Comparison of ENCODE assay signal across 14 cellular contexts in the genomic region with DNA sequence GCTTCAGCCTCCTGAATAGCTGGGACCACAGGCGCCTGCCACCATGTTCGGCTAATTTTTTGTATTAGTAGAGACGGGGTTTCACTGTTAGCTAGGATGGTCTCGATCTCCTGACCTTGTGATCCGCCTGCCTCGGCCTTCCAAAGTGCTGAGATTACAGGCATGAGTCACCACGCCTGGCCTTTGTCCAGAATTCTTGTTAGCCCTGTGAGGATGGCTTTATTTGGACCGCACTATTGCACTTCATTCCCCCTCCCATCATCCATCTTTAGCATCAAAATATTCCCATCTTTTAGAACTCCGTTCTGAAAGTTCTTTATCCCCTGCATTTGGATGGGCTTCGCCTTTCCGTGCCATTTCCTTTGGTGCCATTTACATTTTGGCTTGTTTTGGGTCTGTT. TPM values are rescaled to one million over a fixed set of nuclear protein-coding genes. Genes with fewer than 3 reads are reported as not detected.
DNase-seq lines count a peak whose midpoint lies in the region; ATAC-seq and TF ChIP-seq lines count a peak whose summit lies in the region.
"Had no signal": no experiment of that assay in that cellular context is flagged by ENCODE, and none has a peak within 500 bp of the region (broad histone marks: within the 10 kb centered on the region; RNA-seq: fewer than 3 reads in every experiment).

No MANE protein-coding gene starts in this region.

- no peak for ATAC-seq in HG03520 (IDR thresholded peaks at IDR 0.05; ENCODE audit: unreplicated experiment)

- TF ChIP-seq CTCF in choroid plexus epithelial cell (conservative IDR thresholded peaks at IDR 0.05; ENCODE audit: low read depth, low read length) (no peak), neural crest cell (conservative IDR thresholded peaks at IDR 0.05) (no peak), GM10266 (IDR thresholded peaks at IDR 0.05; ENCODE audit: control insufficient read depth, insufficient read depth, low read depth, missing control alignments) (no peak)

- peaks cover 8% of the 10 kb centered on the region for H3K36me3 Mint-ChIP-seq in IgD-negative memory B cell
- H3K36me3 Mint-ChIP-seq in neural crest cell (ENCODE audit: low read depth): no peaks in the 10 kb centered on the region

- H3K4me1 Mint-ChIP-seq in IgD-negative memory B cell (peaks cover 19 to 29% (median 25%) of the 10 kb centered on the region in 3 donors), neural crest cell (peaks cover 31% of the 10 kb centered on the region)

- H3K27ac Mint-ChIP-seq in IgD-negative memory B cell (no peak overlapping the region), neural crest cell (ENCODE audit: unreplicated experiment) (no peak overlapping the region)

- H3K9me3 Mint-ChIP-seq in IgD-negative memory B cell (no peaks in the 10 kb centered on the region), neural crest cell (no peaks in the 10 kb centered on the region)

- H3K4me3 Mint-ChIP-seq in IgD-negative memory B cell (peak overlapping the region; percentile 12 to 64 (median 40)), neural crest cell (peak overlapping the region; percentile 39)

- H3K27me3 Mint-ChIP-seq in IgD-negative memory B cell: peaks cover 5% of the 10 kb centered on the region
- H3K27me3 Mint-ChIP-seq in neural crest cell (ENCODE audit: low read depth): no peaks in the 10 kb centered on the region

- H3K4me3 ChIP-seq in choroid plexus epithelial cell (ENCODE audit: low read depth, low read length): no peak overlapping the region
- H3K4me3 ChIP-seq: esophagus squamous epithelium, prostate gland had no signal

- DNase-seq in Daoy (ENCODE audit: low read depth) (peak; percentile 48), choroid plexus epithelial cell (ENCODE audit: low read depth) (peak; percentile 23), neural crest cell (ENCODE audit: low read depth, low spot score) (no peak), GM10266 (ENCODE audit: extremely low spot score) (no peak), HT-29 (ENCODE audit: low spot score) (no peak)
- DNase-seq: activated CD4-positive, CD25-positive, alpha-beta regulatory T cell treated with anti-CD3 and anti-CD28 coated beads, Interleukin-2, amount 50 U/mL, for 72 hours; activated CD8-positive, alpha-beta memory T cell treated with anti-CD3 and anti-CD28 coated beads, Interleukin-2, amount 50 U/mL, for 48 hours; esophagus squamous epithelium; hypothalamus; NCI-H1694; NCI-H510A treated with DMSO at 0.1 percent for 48 hours had no signal

RNA-seq across cellular contexts. Expression of a gene that starts 2.6 kb away (rescaled TPM):
- 45.1 and 56.7 TPM in 2 replicates for total RNA-seq in Daoy (2014; rRNA removed; shearing (Covaris generic))
- polyA plus RNA-seq in IgD-negative memory B cell: 79.5 TPM
- 54.0 and 54.6 TPM in 2 replicates for total RNA-seq in neural crest cell
- 19.1 and 20.2 TPM in 2 replicates for total RNA-seq in HT-29 (2014; rRNA removed; shearing (Covaris generic))

RNA-seq across cellular contexts. Expression of a gene that starts 34.3 kb away (rescaled TPM):
- 1.4 and 4.2 TPM in 2 replicates for total RNA-seq in Daoy (2014; rRNA removed; shearing (Covaris generic))
- polyA plus RNA-seq in IgD-negative memory B cell: not detected
- total RNA-seq in neural crest cell: 28.3 and 31.2 TPM in 2 replicates
- 0.15 TPM in 1 of 2 replicates, not detected in the other for total RNA-seq in HT-29 (2014; rRNA removed; shearing (Covaris generic))

Comparison
In these comparisons a context has a peak if more than half of its experiments do, and no peak if none do; other contexts are left out.
1. DNase-seq: peak in Daoy (single experiment) and choroid plexus epithelial cell (single experiment); none in neural crest cell (single experiment), GM10266 (single experiment) and HT-29 (single experiment).